In the genomic region with DNA sequence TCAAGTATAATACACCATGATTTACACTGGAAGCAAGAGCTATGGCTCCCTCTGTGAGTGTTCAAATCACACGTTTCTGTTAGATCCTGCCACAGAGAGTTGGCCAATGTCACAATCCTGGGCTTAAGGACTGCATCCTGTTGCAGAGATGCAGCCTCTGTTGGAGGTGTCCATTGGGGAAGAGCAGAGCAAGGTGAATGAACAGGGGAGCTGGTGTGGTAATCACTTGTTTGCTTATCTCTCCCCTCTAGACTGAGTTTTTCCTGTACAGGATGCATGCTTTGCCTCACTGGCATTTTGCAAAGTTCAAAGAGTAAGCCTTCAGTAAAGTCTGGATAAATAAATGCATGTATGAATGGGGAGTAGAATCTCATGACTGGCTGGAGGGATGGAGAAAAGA, we compare ENCODE assay signal across 16 cellular contexts.
DNase-seq lines count a peak whose midpoint lies in the region; ATAC-seq and TF ChIP-seq lines count a peak whose summit lies in the region.
"Had no signal": no experiment of that assay in that cellular context is flagged by ENCODE, and none has a peak within 500 bp of the region (broad histone marks: within the 10 kb centered on the region; RNA-seq: fewer than 3 reads in every experiment).

No MANE protein-coding gene starts in this region.

- H3K14ac ChIP-seq in IMR-90 (replicated peaks; ENCODE audit: low read depth, low read length) = no peak overlapping the region

- no peaks in the 10 kb centered on the region for H3K36me3 Mint-ChIP-seq in nephron (ENCODE audit: low read depth)
- H3K36me3 Mint-ChIP-seq: CD4-positive, alpha-beta memory T cell had no signal

- H3K23ac ChIP-seq in IMR-90 (ENCODE audit: low read depth, low read length) = no peak overlapping the region

- TF ChIP-seq POLR2A in IMR-90 (IDR thresholded peaks at IDR 0.05; ENCODE audit: low read depth, low read length) (no peak), esophagus muscularis mucosa (IDR thresholded peaks at IDR 0.05; ENCODE audit: low read depth) (no peak), lower leg skin (IDR thresholded peaks at IDR 0.05) (no peak)

- intact Hi-C loops in IMR-90 (cut with micrococcal nuclease) = no loop called here
- intact Hi-C loops in esophagus muscularis mucosa (cut with DNase I) = loop anchor here (5.0 kb wide), 1 partner anchor 616 kb away; no protein-coding TSS in a partner anchor
- intact Hi-C loops in lower leg skin (cut with DNase I; ENCODE audit: low total_unique reads) = no loop called here

- H3K9ac ChIP-seq in IMR-90 (ENCODE audit: low read depth, low read length) = no peak overlapping the region
- H3K9ac ChIP-seq: KMS-11 had no signal

- no peak overlapping the region for H2BK5ac ChIP-seq in IMR-90 (ENCODE audit: low read depth, low read length, poor library complexity, severe bottlenecking)

- no peaks in the 10 kb centered on the region; the same call in 1 of the 2 replicates for H3K27me3 ChIP-seq in IMR-90 (ENCODE audit: control insufficient read depth, insufficient read depth, low read length)
- no peaks in the 10 kb centered on the region for H3K27me3 ChIP-seq in esophagus muscularis mucosa
- H3K27me3 ChIP-seq in H7 (ENCODE audit: control insufficient read depth, insufficient read depth, low read length) = no peaks in the 10 kb centered on the region

- H3K56ac ChIP-seq in IMR-90 (ENCODE audit: extremely low read depth, insufficient read depth, low read length) = no peak overlapping the region

- dilution Hi-C loops in IMR-90 (cut with HindIII; ENCODE audit: low sequenced_read_pairs, unreplicated experiment) = no loop called here

- H2BK120ac ChIP-seq in IMR-90 (ENCODE audit: low read depth, low read length) = no peak overlapping the region

- H3K27ac Mint-ChIP-seq in nephron = peak overlapping the region; percentile 21 to 68 (median 67)
- H3K27ac Mint-ChIP-seq: CD4-positive, alpha-beta memory T cell had no signal

- no TSS peak for BruUV-seq in IMR-90 (replicated peaks; lab: Mats Ljungman, UMichigan)

- H3K4me2 ChIP-seq in IMR-90 (ENCODE audit: low read depth, low read length) = no peak overlapping the region
- H3K4me2 ChIP-seq: KMS-11 had no signal

- DNase-seq in AML-193 (lab: John Stamatoyannopoulos, UW) = peak; percentile 42 to 45
- DNase-seq in IMR-90 = no peak
- DNase-seq in islet precursor cell = peak; percentile 20
- no peak for DNase-seq in esophagus muscularis mucosa (ENCODE audit: extremely low spot score)
- no peak for DNase-seq in H7
- DNase-seq in lower leg skin (ENCODE audit: low spot score in 2 of 2) = no peak
- DNase-seq: C1 segment of cervical spinal cord; CD4-positive, alpha-beta memory T cell; COR-L47; DMS153; EL had no signal

- H3K9me1 ChIP-seq in IMR-90 (ENCODE audit: insufficient read depth, low read length) = peaks cover 6% of the 10 kb centered on the region; the same call in 1 of the 2 replicates

- H2AK5ac ChIP-seq in IMR-90 (ENCODE audit: low read depth, low read length) = no peak overlapping the region

- H3K4me1 ChIP-seq in IMR-90 (ENCODE audit: control insufficient read depth, insufficient read depth, low read length) (peaks cover 3% of the 10 kb centered on the region; the same call in 1 of the 2 replicates), esophagus muscularis mucosa (peaks cover 0 to 7% (median 5%) of the 10 kb centered on the region in 4 donors)

- no peak overlapping the region for H4K8ac ChIP-seq in IMR-90 (ENCODE audit: low read depth in 2 of 2, low read length in 2 of 2)

- no peak overlapping the region for H3K4ac ChIP-seq in IMR-90 (ENCODE audit: low read depth, low read length)

- H3K4me3 Mint-ChIP-seq in nephron = no peak overlapping the region
- H3K4me3 Mint-ChIP-seq: CD4-positive, alpha-beta memory T cell had no signal

- peaks cover 62% of the 10 kb centered on the region for H3K4me1 Mint-ChIP-seq in nephron
- H3K4me1 Mint-ChIP-seq: CD4-positive, alpha-beta memory T cell had no signal

- H3K27ac ChIP-seq in IMR-90 (ENCODE audit: insufficient read depth, low read length) (no peak overlapping the region), esophagus muscularis mucosa (replicated peaks in 1 of 4) (no peak overlapping the region)
- H3K27ac ChIP-seq: 22Rv1, KMS-11 had no signal

- H4K91ac ChIP-seq in IMR-90 (ENCODE audit: insufficient read depth, low read depth, low read length) = no peak overlapping the region

- H3K9me3 ChIP-seq in IMR-90 (ENCODE audit: control insufficient read depth, insufficient read depth, low read length) (no peaks in the 10 kb centered on the region), esophagus muscularis mucosa (no peaks in the 10 kb centered on the region)

- H3K27me3 Mint-ChIP-seq in nephron (ENCODE audit: low read depth) = peaks cover 6% of the 10 kb centered on the region

- ATAC-seq in IMR-90 (ENCODE audit: low read depth) = peak; percentile 24; the same call in 1 of the 2 replicates
- ATAC-seq in HG02759 (IDR thresholded peaks at IDR 0.05; ENCODE audit: unreplicated experiment) = no peak
- ATAC-seq: HCT116 had no signal

- H2AK9ac ChIP-seq in IMR-90 (replicated peaks; ENCODE audit: low read depth, low read length, poor library complexity) = no peak overlapping the region

- H4K5ac ChIP-seq in IMR-90 (ENCODE audit: low read depth, low read length) = no peak overlapping the region

- POLR2A ChIA-PET in IMR-90 (lab: Charles Lee; ENCODE audit: unreplicated experiment) = no interaction called here

- H3K36me3 ChIP-seq in IMR-90 (ENCODE audit: control insufficient read depth, insufficient read depth, low read length) (no peaks in the 10 kb centered on the region), esophagus muscularis mucosa (peaks cover 0 to 4% (median 2%) of the 10 kb centered on the region in 4 donors), H7 (replicated peaks; ENCODE audit: control insufficient read depth, insufficient read depth, low read length) (no peaks in the 10 kb centered on the region)

- no peaks in the 10 kb centered on the region for H3K9me3 Mint-ChIP-seq in nephron

- H4K20me1 ChIP-seq in IMR-90 (ENCODE audit: insufficient read depth, low read length) = no peaks in the 10 kb centered on the region

- no peak overlapping the region for H2BK20ac ChIP-seq in IMR-90 (ENCODE audit: low read depth, low read length)

- CTCF ChIA-PET in IMR-90 (lab: Yijun Ruan, JAX) = no interaction called here

- H3K79me1 ChIP-seq in IMR-90 (ENCODE audit: low read depth in 1 of 2, low read length in 2 of 2) = no peaks in the 10 kb centered on the region

- no peak for TF ChIP-seq EP300 in esophagus muscularis mucosa (IDR thresholded peaks at IDR 0.05)

- in situ Hi-C loops in IMR-90 (cut with MboI; ENCODE audit: low sequenced_read_pairs) = no loop called here

- no peak overlapping the region for H2AFZ ChIP-seq in IMR-90 (replicated peaks; ENCODE audit: low read length, poor library complexity)

- TF ChIP-seq RAD21 in IMR-90 (IDR thresholded peaks at IDR 0.05; ENCODE audit: low read length) = no peak

- TF ChIP-seq CTCF in IMR-90 (conservative IDR thresholded peaks at IDR 0.05; ENCODE audit: low read depth, low read length) (no peak), nephron (IDR thresholded peaks at IDR 0.05; ENCODE audit: unreplicated experiment in 3 of 3) (no peak), esophagus muscularis mucosa (IDR thresholded peaks at IDR 0.05) (no peak), lower leg skin (IDR thresholded peaks at IDR 0.05) (no peak)

- H3K18ac ChIP-seq in IMR-90 (ENCODE audit: low read depth, low read length) = no peak overlapping the region

- no peak overlapping the region for H3K4me3 ChIP-seq in IMR-90 (ENCODE audit: insufficient read depth, low read depth, low read length)
- no peak overlapping the region for H3K4me3 ChIP-seq in esophagus muscularis mucosa
- H3K4me3 ChIP-seq in H7 (ENCODE audit: insufficient read depth, low read depth, low read length) = no peak overlapping the region
- H3K4me3 ChIP-seq in lower leg skin (ENCODE audit: low read depth, poor library complexity, severe bottlenecking) = no peak overlapping the region

- no peak overlapping the region for H2BK15ac ChIP-seq in IMR-90 (ENCODE audit: low read depth, low read length)

- WGBS in IMR-90 (ENCODE audit: extremely low coverage in 2 of 2, insufficient read length in 1 of 2), 2 experiments = no CpG with 5 or more reads among the region's 1 CpG
- 57% methylated on average over 1 of the region's 1 CpG for WGBS in esophagus muscularis mucosa
- WGBS in lower leg skin, 2 donors = 61 to 62% methylated on average over 1 of the region's 1 CpG

TF ChIP-seq in IMR-90, 13 proteins besides CTCF, POLR2A, EP300 and RAD21:
- TF ChIP-seq CHD1 (IDR thresholded peaks at IDR 0.05; ENCODE audit: low read depth, low read length) (no peak), MAZ (IDR thresholded peaks at IDR 0.05; ENCODE audit: borderline replicate concordance, low read depth, low read length) (no peak), MAFK (IDR thresholded peaks at IDR 0.05; ENCODE audit: low read depth, low read length) (no peak), BHLHE40 (IDR thresholded peaks at IDR 0.05; ENCODE audit: low read depth, low read length) (no peak), MXI1 (IDR thresholded peaks at IDR 0.05; ENCODE audit: borderline replicate concordance, low read depth, low read length) (no peak), CEBPB (IDR thresholded peaks at IDR 0.05; ENCODE audit: low read depth, low read length) (no peak), RCOR1 (IDR thresholded peaks at IDR 0.05; ENCODE audit: insufficient replicate concordance, low read length) (no peak)
- TF ChIP-seq, protein P1, sequence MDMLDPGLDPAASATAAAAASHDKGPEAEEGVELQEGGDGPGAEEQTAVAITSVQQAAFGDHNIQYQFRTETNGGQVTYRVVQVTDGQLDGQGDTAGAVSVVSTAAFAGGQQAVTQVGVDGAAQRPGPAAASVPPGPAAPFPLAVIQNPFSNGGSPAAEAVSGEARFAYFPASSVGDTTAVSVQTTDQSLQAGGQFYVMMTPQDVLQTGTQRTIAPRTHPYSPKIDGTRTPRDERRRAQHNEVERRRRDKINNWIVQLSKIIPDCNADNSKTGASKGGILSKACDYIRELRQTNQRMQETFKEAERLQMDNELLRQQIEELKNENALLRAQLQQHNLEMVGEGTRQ (IDR thresholded peaks at IDR 0.05; ENCODE audit: low read depth, low read length) = no peak

Comparison
In these comparisons a context has a peak if more than half of its experiments do, and no peak if none do; other contexts are left out.
1. DNase-seq: peak in AML-193 (2 of 2) and islet precursor cell (single experiment); none in IMR-90 (single experiment), esophagus muscularis mucosa (single experiment), H7 (single experiment) and lower leg skin (0 of 2).